ENCODE assay signal across 21 cellular contexts in genomic region chr1:36625253-36625958, GRCh38.
A peak's percentile ranks its signal among the peaks of the same experiment; 100 is the strongest.
DNase-seq lines count a peak whose midpoint lies in the region; ATAC-seq and TF ChIP-seq lines count a peak whose summit lies in the region.
"Had no signal": no experiment of that assay in that cellular context is flagged by ENCODE, and none has a peak within 500 bp of the region (broad histone marks: within the 10 kb centered on the region; RNA-seq: fewer than 3 reads in every experiment).

No MANE protein-coding gene starts in this region.

- peaks cover 27% of the 10 kb centered on the region for H3K4me1 Mint-ChIP-seq in WTC11
- H3K4me1 Mint-ChIP-seq in nephron progenitor cell: peaks cover 23% of the 10 kb centered on the region
- H3K4me1 Mint-ChIP-seq: B cell had no signal

- H3K27me3 Mint-ChIP-seq in WTC11 (ENCODE audit: low read depth) (peaks cover 5% of the 10 kb centered on the region; the same call in 1 of the 2 replicates), nephron progenitor cell (ENCODE audit: low read depth, poor library complexity) (peaks cover 35% of the 10 kb centered on the region)

- no peaks in the 10 kb centered on the region for H4K20me1 ChIP-seq in SK-N-SH (ENCODE audit: insufficient read depth)

- H3F3A ChIP-seq in SK-N-SH (replicated peaks; ENCODE audit: insufficient read depth): no peaks in the 10 kb centered on the region

- no peak overlapping the region for H3K4me3 ChIP-seq in SK-N-SH (ENCODE audit: low read depth in 2 of 2, low read length in 1 of 2)
- H3K4me3 ChIP-seq: A549 had no signal

- H2AFZ ChIP-seq in SK-N-SH (ENCODE audit: low read depth): no peak overlapping the region

- 43% methylated on average over 6 of the region's 6 CpGs for WGBS in SK-N-SH (ENCODE audit: low lambda C conversion rate)

- no peak for TF ChIP-seq CTCF in SK-N-SH (IDR thresholded peaks at IDR 0.05)
- no peak for TF ChIP-seq CTCF in WTC11 (IDR thresholded peaks at IDR 0.05)
- no peak for TF ChIP-seq CTCF in nephron progenitor cell (IDR thresholded peaks at IDR 0.05)

- H3K27me3 ChIP-seq in SK-N-SH (ENCODE audit: insufficient read depth): no peaks in the 10 kb centered on the region

- POLR2A ChIA-PET in SK-N-SH (lab: Yijun Ruan, JAX): interaction anchor here (0.6 kb wide), 1 partner anchor 860 kb away, joined by 5 read pairs; no protein-coding TSS in a partner anchor
- POLR2A ChIA-PET in WTC11 (lab: Charles Lee): no interaction called here

- no peaks in the 10 kb centered on the region; a peak in 1 of 4 replicates for H3K4me1 ChIP-seq in SK-N-SH (ENCODE audit: control insufficient read depth in 1 of 2, insufficient read depth in 2 of 2, low read depth in 1 of 2, low read length in 1 of 2)
- H3K4me1 ChIP-seq: A549 had no signal

- no peaks in the 10 kb centered on the region for H3K9me3 ChIP-seq in SK-N-SH
- H3K9me3 ChIP-seq: A549 had no signal

- H3K27ac ChIP-seq in SK-N-SH (ENCODE audit: low read depth in 2 of 2, low read length in 1 of 2): no peak overlapping the region
- H3K27ac ChIP-seq: A549 had no signal

- H3K27ac Mint-ChIP-seq in WTC11 (peak overlapping the region; percentile 15; the same call in 1 of the 2 replicates), nephron progenitor cell (peak overlapping the region; percentile 41)
- H3K27ac Mint-ChIP-seq: B cell, CD14-positive monocyte had no signal

- H3K9me3 Mint-ChIP-seq in WTC11 (peaks cover 10% of the 10 kb centered on the region; the same call in 1 of the 2 replicates), nephron progenitor cell (peaks cover 21% of the 10 kb centered on the region)

- no peaks in the 10 kb centered on the region for H3K79me2 ChIP-seq in SK-N-SH (ENCODE audit: insufficient read depth)

- no peak for TF ChIP-seq EP300 in SK-N-SH (IDR thresholded peaks at IDR 0.05; ENCODE audit: borderline replicate concordance in 1 of 2, low read depth in 1 of 2, low read length in 1 of 2)

- TF ChIP-seq RAD21 in SK-N-SH (IDR thresholded peaks at IDR 0.05; ENCODE audit: low read length): no peak

- no peaks in the 10 kb centered on the region for H3K36me3 ChIP-seq in SK-N-SH (replicated peaks in 1 of 2; ENCODE audit: control insufficient read depth in 1 of 2, insufficient read depth in 2 of 2, low read length in 1 of 2)

- CTCF ChIA-PET in SK-N-SH (lab: Yijun Ruan, JAX): interaction anchor here (1.2 to 2.7 kb wide), 4 partner anchors 16 to 239 kb away, joined by 4 to 9 read pairs (median 6); no protein-coding TSS in a partner anchor
- CTCF ChIA-PET in WTC11 (lab: Charles Lee): interaction anchor here (0.9 to 2.7 kb wide), 4 partner anchors 16 to 82 kb away, joined by 4 to 8 read pairs (median 6); no protein-coding TSS in a partner anchor

- H3K4me3 Mint-ChIP-seq in WTC11: no peak overlapping the region
- no peak overlapping the region for H3K4me3 Mint-ChIP-seq in nephron progenitor cell
- H3K4me3 Mint-ChIP-seq: B cell had no signal

- no peak overlapping the region for H3K4me2 ChIP-seq in SK-N-SH
- H3K4me2 ChIP-seq: A549 had no signal

- peaks cover 12% of the 10 kb centered on the region for H3K36me3 Mint-ChIP-seq in WTC11
- no peaks in the 10 kb centered on the region for H3K36me3 Mint-ChIP-seq in nephron progenitor cell (ENCODE audit: low read depth)
- H3K36me3 Mint-ChIP-seq: CD14-positive monocyte had no signal

- no peak overlapping the region for H3K9ac ChIP-seq in SK-N-SH

- no peaks in the 10 kb centered on the region for H3K9me2 ChIP-seq in SK-N-SH

- DNase-seq in SK-N-SH (peak; percentile 41), WTC11 (ENCODE audit: low spot score) (no peak), nephron progenitor cell (no peak), amniotic stem cell (lab: John Stamatoyannopoulos, UW) (no peak), dermis blood vessel endothelial cell (no peak), DMS79 treated with DMSO at 0.1 percent for 48 hours (lab: John Stamatoyannopoulos, UW) (no peak)
- DNase-seq: DMS79, HCEC 1CT, KBM-7, NCI-H1092, NCI-H1436, NCI-H1930, NCI-H510A, NCI-H774, PC-3, Right ventricle myocardium superior, SW 1271 had no signal

- ATAC-seq in SK-N-SH treated with all-trans-retinoic acid at 6 μM for 48 hours: no peak
- peak; percentile 34 for ATAC-seq in WTC11
- ATAC-seq: A549, PC-3 had no signal

TF ChIP-seq in SK-N-SH, 30 proteins besides CTCF, POLR2A, EP300 and RAD21 (continues in another document):
- TF ChIP-seq, protein P1, sequence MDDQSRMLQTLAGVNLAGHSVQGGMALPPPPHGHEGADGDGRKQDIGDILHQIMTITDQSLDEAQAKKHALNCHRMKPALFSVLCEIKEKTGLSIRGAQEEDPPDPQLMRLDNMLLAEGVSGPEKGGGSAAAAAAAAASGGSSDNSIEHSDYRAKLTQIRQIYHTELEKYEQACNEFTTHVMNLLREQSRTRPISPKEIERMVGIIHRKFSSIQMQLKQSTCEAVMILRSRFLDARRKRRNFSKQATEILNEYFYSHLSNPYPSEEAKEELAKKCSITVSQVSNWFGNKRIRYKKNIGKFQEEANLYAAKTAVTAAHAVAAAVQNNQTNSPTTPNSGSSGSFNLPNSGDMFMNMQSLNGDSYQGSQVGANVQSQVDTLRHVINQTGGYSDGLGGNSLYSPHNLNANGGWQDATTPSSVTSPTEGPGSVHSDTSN (IDR thresholded peaks at IDR 0.05): no peak
- TF ChIP-seq GATA2 (CRISPR knock-in tag; IDR thresholded peaks at IDR 0.05): no peak
- TF ChIP-seq SIN3A (IDR thresholded peaks at IDR 0.05; ENCODE audit: borderline replicate concordance, low read depth, low read length): no peak

TF ChIP-seq in SK-N-SH treated with all-trans-retinoic acid at 6 μM for 48 hours, 23 proteins besides CTCF, POLR2A, EP300 and RAD21:
- TF ChIP-seq OSR1 (CRISPR knock-in tag; IDR thresholded peaks at IDR 0.05) (no peak), PATZ1 (CRISPR knock-in tag; IDR thresholded peaks at IDR 0.05; ENCODE audit: borderline replicate concordance) (no peak), BACH2 (CRISPR knock-in tag; IDR thresholded peaks at IDR 0.05; ENCODE audit: borderline replicate concordance) (no peak), ZNF8 (CRISPR knock-in tag; IDR thresholded peaks at IDR 0.05) (no peak)

TF ChIP-seq in WTC11, 78 proteins besides CTCF, POLR2A, EP300 and RAD21:
- TF ChIP-seq PRRX2 (CRISPR knock-in tag; IDR thresholded peaks at IDR 0.05) (no peak), RELA (CRISPR knock-in tag; IDR thresholded peaks at IDR 0.05; ENCODE audit: borderline replicate concordance) (no peak), NR1H2 (CRISPR knock-in tag; IDR thresholded peaks at IDR 0.05) (no peak), USF2 (CRISPR knock-in tag; IDR thresholded peaks at IDR 0.05) (no peak), NFYB (CRISPR knock-in tag; conservative IDR thresholded peaks at IDR 0.05; ENCODE audit: low read depth) (no peak), ELF4 (CRISPR knock-in tag; IDR thresholded peaks at IDR 0.05; ENCODE audit: low read depth) (no peak), ZBTB43 (CRISPR knock-in tag; IDR thresholded peaks at IDR 0.05) (no peak), TP53 (CRISPR knock-in tag; IDR thresholded peaks at IDR 0.05) (no peak), ZNF219 (CRISPR knock-in tag; IDR thresholded peaks at IDR 0.05; ENCODE audit: borderline replicate concordance) (no peak), RORB (CRISPR knock-in tag; IDR thresholded peaks at IDR 0.05) (no peak), ATF3 (CRISPR knock-in tag; conservative IDR thresholded peaks at IDR 0.05) (no peak), ZMAT4 (CRISPR knock-in tag; IDR thresholded peaks at IDR 0.05) (no peak), NFE2L1 (CRISPR knock-in tag; IDR thresholded peaks at IDR 0.05) (no peak)
- TF ChIP-seq, protein P2, sequence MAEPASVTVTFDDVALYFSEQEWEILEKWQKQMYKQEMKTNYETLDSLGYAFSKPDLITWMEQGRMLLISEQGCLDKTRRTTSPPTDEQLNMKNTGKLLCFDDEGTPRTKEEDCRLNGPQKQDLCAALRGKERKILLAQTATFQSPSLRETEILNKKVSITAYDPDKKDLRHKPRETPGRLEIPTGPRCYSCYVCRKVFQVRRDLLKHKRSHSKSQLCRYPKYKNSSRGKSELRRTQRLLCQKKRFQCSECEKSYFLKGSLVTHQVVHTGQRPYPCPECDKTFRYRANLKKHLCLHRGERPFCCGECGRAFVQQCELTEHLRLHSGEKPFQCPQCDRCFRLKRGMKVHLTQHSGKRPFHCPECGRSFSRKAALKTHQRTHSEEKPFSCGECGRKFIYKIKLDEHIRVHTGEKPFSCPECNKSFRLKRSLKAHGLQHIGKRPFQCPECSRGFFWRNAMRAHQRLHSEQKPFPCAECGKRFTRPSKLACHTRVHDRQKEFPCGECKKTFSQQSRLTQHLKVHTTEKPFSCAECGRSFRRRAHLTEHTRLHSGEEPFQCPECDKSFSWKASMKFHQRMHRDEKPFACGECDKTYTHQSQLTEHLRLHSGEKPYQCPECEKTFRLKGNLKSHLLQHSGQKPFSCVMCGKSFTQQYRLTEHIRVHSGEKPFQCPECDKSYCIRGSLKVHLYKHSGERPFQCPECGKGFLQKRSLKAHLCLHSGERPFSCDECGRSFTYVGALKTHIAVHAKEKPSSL (CRISPR knock-in tag; conservative IDR thresholded peaks at IDR 0.05): no peak
